Comparison of ENCODE assay signal across 1 cellular context in genomic region chr11:60265373-60266214, GRCh38.
TF ChIP-seq lines count a peak whose summit lies in the region.

No MANE protein-coding gene starts in this region.

TF ChIP-seq in GM23338, 12 proteins besides CTCF, POLR2A, EP300 and RAD21 (continued from another document):
- no peak for TF ChIP-seq ETS1 (IDR thresholded peaks at IDR 0.05)
- no peak for TF ChIP-seq STAT1 (IDR thresholded peaks at IDR 0.05; ENCODE audit: unreplicated experiment)
- no peak for TF ChIP-seq ZNF114 (CRISPR knock-in tag; IDR thresholded peaks at IDR 0.05)
- no peak for TF ChIP-seq NANOG (IDR thresholded peaks at IDR 0.05; ENCODE audit: borderline replicate concordance)
- no peak for TF ChIP-seq EZH2phosphoT487 (IDR thresholded peaks at IDR 0.05; ENCODE audit: unreplicated experiment)
- TF ChIP-seq EZH2 (IDR thresholded peaks at IDR 0.05; ENCODE audit: low read depth, unreplicated experiment): no peak
